8 cellular contexts compared by ENCODE assay signal in genomic region chrX:49002091-49002935, GRCh38. TPM values are rescaled to one million over a fixed set of nuclear protein-coding genes. Genes with fewer than 3 reads are reported as not detected.
DNase-seq lines count a peak whose midpoint lies in the region; TF ChIP-seq lines count a peak whose summit lies in the region.

A gene with protein sequence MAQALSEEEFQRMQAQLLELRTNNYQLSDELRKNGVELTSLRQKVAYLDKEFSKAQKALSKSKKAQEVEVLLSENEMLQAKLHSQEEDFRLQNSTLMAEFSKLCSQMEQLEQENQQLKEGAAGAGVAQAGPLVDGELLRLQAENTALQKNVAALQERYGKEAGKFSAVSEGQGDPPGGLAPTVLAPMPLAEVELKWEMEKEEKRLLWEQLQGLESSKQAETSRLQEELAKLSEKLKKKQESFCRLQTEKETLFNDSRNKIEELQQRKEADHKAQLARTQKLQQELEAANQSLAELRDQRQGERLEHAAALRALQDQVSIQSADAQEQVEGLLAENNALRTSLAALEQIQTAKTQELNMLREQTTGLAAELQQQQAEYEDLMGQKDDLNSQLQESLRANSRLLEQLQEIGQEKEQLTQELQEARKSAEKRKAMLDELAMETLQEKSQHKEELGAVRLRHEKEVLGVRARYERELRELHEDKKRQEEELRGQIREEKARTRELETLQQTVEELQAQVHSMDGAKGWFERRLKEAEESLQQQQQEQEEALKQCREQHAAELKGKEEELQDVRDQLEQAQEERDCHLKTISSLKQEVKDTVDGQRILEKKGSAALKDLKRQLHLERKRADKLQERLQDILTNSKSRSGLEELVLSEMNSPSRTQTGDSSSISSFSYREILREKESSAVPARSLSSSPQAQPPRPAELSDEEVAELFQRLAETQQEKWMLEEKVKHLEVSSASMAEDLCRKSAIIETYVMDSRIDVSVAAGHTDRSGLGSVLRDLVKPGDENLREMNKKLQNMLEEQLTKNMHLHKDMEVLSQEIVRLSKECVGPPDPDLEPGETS (minus strand): TSS chrX:49002264. CDS start chrX:49002229, 35 bp downstream.

- peaks cover 5% of the 10 kb centered on the region for H3K9me3 Mint-ChIP-seq in neural crest cell

- H3K27me3 Mint-ChIP-seq in neural crest cell (ENCODE audit: low read depth) = no peaks in the 10 kb centered on the region

- DNase-seq in EL (peak; percentile 77), H4 (ENCODE audit: low spot score) (peak; percentile 88), M059J (ENCODE audit: low read depth) (peak; percentile 93), SIG-M5 (lab: John Stamatoyannopoulos, UW) (peak; percentile 51), activated gamma-delta T cell (lab: John Stamatoyannopoulos, UW) (peak; percentile 69), fibroblast of villous mesenchyme (ENCODE audit: low read depth) (peak; percentile 91), neural crest cell (ENCODE audit: low read depth, low spot score) (peak; percentile 52)

- peak within 1 kb of the TSS; percentile 99 for H3K4me3 Mint-ChIP-seq in neural crest cell

- peaks cover 12% of the 10 kb centered on the region for H3K4me1 ChIP-seq in stomach smooth muscle (ENCODE audit: control insufficient read depth, insufficient read depth, low read length)

- peaks cover 3 to 6% of the 10 kb centered on the region in 2 donors for H3K36me3 ChIP-seq in stomach smooth muscle (ENCODE audit: control insufficient read depth in 2 of 2, insufficient read depth in 2 of 2, low read length in 2 of 2)

- peaks cover 0 to 2% of the 10 kb centered on the region in 2 donors for H3K9me3 ChIP-seq in stomach smooth muscle (ENCODE audit: control insufficient read depth in 2 of 2, low read length in 2 of 2)

- H3K4me3 ChIP-seq in fibroblast of villous mesenchyme (ENCODE audit: low read depth, low read length) (peak within 1 kb of the TSS; percentile 70), stomach smooth muscle (ENCODE audit: low read length in 2 of 2) (peak within 1 kb of the TSS; percentile 83 to 87)

- H3K9ac ChIP-seq in stomach smooth muscle (ENCODE audit: low read length in 2 of 2) = peak within 1 kb of the TSS; percentile 84 to 96

- peaks cover 23% of the 10 kb centered on the region for H3K4me1 Mint-ChIP-seq in neural crest cell

- peak within 1 kb of the TSS; percentile 85 for H3K27ac ChIP-seq in stomach smooth muscle (ENCODE audit: low read length)

- H3K27ac Mint-ChIP-seq in neural crest cell (ENCODE audit: unreplicated experiment) = peak within 1 kb of the TSS; percentile 99

- H3K36me3 Mint-ChIP-seq in neural crest cell (ENCODE audit: low read depth) = peaks cover 10% of the 10 kb centered on the region

- peaks cover 0 to 10% of the 10 kb centered on the region in 2 donors for H3K27me3 ChIP-seq in stomach smooth muscle (ENCODE audit: control insufficient read depth in 1 of 2, insufficient read depth in 2 of 2, low read length in 2 of 2)

- TF ChIP-seq CTCF in fibroblast of villous mesenchyme (IDR thresholded peaks at IDR 0.05; ENCODE audit: insufficient read depth, low read depth, low read length) (no peak), neural crest cell (conservative IDR thresholded peaks at IDR 0.05) (no peak)

RNA-seq across cellular contexts. Expression of the gene that starts here (rescaled TPM):
- 15.3 and 15.9 TPM in 2 replicates for total RNA-seq in H4 (2014; rRNA removed; shearing (Covaris generic))
- 20.1 and 46.6 TPM in 2 replicates for total RNA-seq in M059J (2014; rRNA removed; shearing (Covaris generic))
- 14.2 and 14.5 TPM in 2 replicates for total RNA-seq in fibroblast of villous mesenchyme
- 55.3 and 63.2 TPM in 2 replicates for total RNA-seq in neural crest cell

Comparison
In these comparisons a context has a peak if more than half of its experiments do, and no peak if none do; other contexts are left out.
1. Peak in every context shown above with its lines: DNase-seq, H3K4me3 ChIP-seq and H3K27ac ChIP-seq.